Comparison of ENCODE assay signal across 21 cellular contexts in genomic region chr10:17134737-17135260, GRCh38.
"Had no signal": no experiment of that assay in that cellular context is flagged by ENCODE, and none has a peak within 500 bp of the region (broad histone marks: within the 10 kb centered on the region; RNA-seq: fewer than 3 reads in every experiment).

No MANE protein-coding gene starts in this region.

- H3K4me3 ChIP-seq: coronary artery, lower lobe of right lung, ovary, prostate gland, right atrium auricular region, thoracic aorta, vagina had no signal

- H3K27me3 Mint-ChIP-seq: activated CD4-positive, alpha-beta memory T cell treated with anti-CD3 and anti-CD28 coated beads for 36 hours; type B pancreatic cell had no signal

- DNase-seq: activated CD4-positive, alpha-beta memory T cell treated with anti-CD3 and anti-CD28 coated beads for 36 hours; activated CD4-positive, alpha-beta T cell treated with anti-CD3 and anti-CD28 coated beads for 4 hours; activated CD4-positive, CD25-positive, alpha-beta regulatory T cell; activated effector memory CD4-positive, alpha-beta T cell treated with anti-CD3 and anti-CD28 coated beads, Interleukin-2, amount 50 U/mL, for 16 hours; activated naive CD4-positive, alpha-beta T cell treated with anti-CD3 and anti-CD28 coated beads, Interleukin-2, amount 10 ng/mL, durations not matched to agents 7 days and 5 days; amygdala; endodermal cell; foreskin fibroblast; kidney; lower lobe of right lung; mesendoderm; naive B cell; ovary; stimulated activated CD4-positive, alpha-beta T cell treated with anti-CD3 and anti-CD28 coated beads, Interleukin-4, amount 100 ng/mL, for 24 hours; stimulated activated naive CD4-positive, alpha-beta T cell treated with Interleukin-2 at 50 U/mL for 16 hours had no signal

- H3K9me3 ChIP-seq: lower lobe of right lung, ovary, prostate gland, right atrium auricular region, thoracic aorta, vagina had no signal

- H3K27ac Mint-ChIP-seq: activated CD4-positive, alpha-beta memory T cell treated with anti-CD3 and anti-CD28 coated beads for 36 hours; activated naive CD4-positive, alpha-beta T cell treated with anti-CD3 and anti-CD28 coated beads, Interleukin-2, amount 10 ng/mL, durations not matched to agents 7 days and 5 days; endodermal cell; type B pancreatic cell had no signal

- ATAC-seq: lower lobe of right lung had no signal

- H3K9me3 Mint-ChIP-seq: activated CD4-positive, alpha-beta memory T cell treated with anti-CD3 and anti-CD28 coated beads for 36 hours; activated naive CD4-positive, alpha-beta T cell treated with anti-CD3 and anti-CD28 coated beads, Interleukin-2, amount 10 ng/mL, durations not matched to agents 7 days and 5 days; endodermal cell; naive B cell; type B pancreatic cell had no signal

- H3K4me1 Mint-ChIP-seq: activated naive CD4-positive, alpha-beta T cell treated with anti-CD3 and anti-CD28 coated beads, Interleukin-2, amount 10 ng/mL, durations not matched to agents 7 days and 5 days; naive B cell had no signal

- H3K4me3 Mint-ChIP-seq: activated CD4-positive, alpha-beta memory T cell treated with anti-CD3 and anti-CD28 coated beads for 36 hours; activated naive CD4-positive, alpha-beta T cell treated with anti-CD3 and anti-CD28 coated beads, Interleukin-2, amount 10 ng/mL, durations not matched to agents 7 days and 5 days; endodermal cell; naive B cell; type B pancreatic cell had no signal

- H3K36me3 Mint-ChIP-seq: activated CD4-positive, alpha-beta memory T cell treated with anti-CD3 and anti-CD28 coated beads for 36 hours; activated naive CD4-positive, alpha-beta T cell treated with anti-CD3 and anti-CD28 coated beads, Interleukin-2, amount 10 ng/mL, durations not matched to agents 7 days and 5 days; naive B cell; type B pancreatic cell had no signal
